In the genomic region with DNA sequence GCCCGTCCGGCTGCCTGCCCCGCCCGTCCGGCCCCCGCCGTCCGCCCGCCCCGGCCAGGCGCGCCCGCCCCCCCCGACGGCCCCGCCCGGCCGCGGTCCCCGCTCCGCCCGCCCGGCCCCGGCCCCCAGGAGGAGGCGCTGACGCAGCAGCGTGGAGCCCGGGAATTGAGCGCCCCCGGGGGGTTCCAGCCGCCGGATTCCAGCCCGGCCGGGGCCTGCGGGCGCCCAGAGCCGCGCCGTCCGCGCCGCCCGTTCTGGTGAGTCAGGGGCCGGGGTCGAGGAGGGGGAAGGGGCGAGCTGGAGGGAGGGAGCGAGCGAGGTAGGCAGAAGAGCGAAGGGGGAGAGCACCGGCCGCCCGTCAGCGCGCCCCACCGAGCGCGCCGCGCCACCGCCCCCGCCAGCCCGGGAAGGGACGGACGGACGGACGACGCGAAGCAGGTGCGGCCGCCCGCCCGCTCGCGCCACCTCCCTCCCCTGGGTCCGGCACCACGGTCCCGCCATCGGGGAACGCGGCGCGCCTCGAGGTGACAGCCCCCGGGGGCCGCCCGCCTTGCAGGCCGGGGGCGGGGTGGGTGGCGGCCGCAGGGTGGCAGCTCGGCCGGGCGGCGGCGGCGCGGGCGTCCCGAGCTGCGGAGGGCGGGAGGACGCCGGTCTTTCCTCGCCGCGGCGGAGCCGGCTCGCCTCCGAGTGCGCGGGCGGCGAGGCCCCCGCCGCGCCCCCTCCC, we compare ENCODE assay signal across 8 cellular contexts. TPM values are rescaled to one million over a fixed set of nuclear protein-coding genes. Genes with fewer than 3 reads are reported as not detected.
DNase-seq lines count a peak whose midpoint lies in the region; ATAC-seq and TF ChIP-seq lines count a peak whose summit lies in the region.

No MANE protein-coding gene starts in this region.

- DNase-seq in cardiac fibroblast (ENCODE audit: low read depth in 2 of 2) = no peak
- peak in 1 of 2 experiments; percentile 75 for DNase-seq in mesothelial cell of epicardium (ENCODE audit: low spot score in 2 of 2, unreplicated experiment in 2 of 2)
- no peak for DNase-seq in HuH-7.5 (ENCODE audit: low spot score)
- DNase-seq in stimulated activated CD8-positive, alpha-beta memory T cell treated with anti-CD3 and anti-CD28 coated beads, Interleukin-4, amount 100 ng/mL, for 48 hours = no peak
- DNase-seq in AG08395 (ENCODE audit: low spot score) = no peak

- H3K27me3 Mint-ChIP-seq in mesothelial cell of epicardium (ENCODE audit: low read depth) = peaks cover 55% of the 10 kb centered on the region

- H3K4me3 Mint-ChIP-seq in mesothelial cell of epicardium = peak overlapping the region; percentile 77

- no peaks in the 10 kb centered on the region for H3K36me3 Mint-ChIP-seq in mesothelial cell of epicardium

- peak overlapping the region; percentile 52 for H3K4me3 ChIP-seq in GM12875 (ENCODE audit: low read depth, low read length)
- peak overlapping the region; percentile 70 to 75 for H3K4me3 ChIP-seq in cardiac fibroblast (replicated peaks in 1 of 2; ENCODE audit: low read depth in 2 of 2, low read length in 2 of 2)

- peaks cover 66% of the 10 kb centered on the region for H3K4me1 Mint-ChIP-seq in mesothelial cell of epicardium

- no peaks in the 10 kb centered on the region for H3K9me3 Mint-ChIP-seq in mesothelial cell of epicardium

- peak; percentile 44 for ATAC-seq in GM21723 (IDR thresholded peaks at IDR 0.05; ENCODE audit: unreplicated experiment)

- peak; percentile 24; the same call in 1 of the 2 replicates for TF ChIP-seq CTCF in GM12875 (IDR thresholded peaks at IDR 0.05; ENCODE audit: borderline replicate concordance, insufficient read depth, low read depth, low read length)
- TF ChIP-seq CTCF in LNCAP (IDR thresholded peaks at IDR 0.05) = peak; percentile 9; the same call in 1 of the 2 replicates
- no peak for TF ChIP-seq CTCF in cardiac fibroblast (IDR thresholded peaks at IDR 0.05; ENCODE audit: low read depth, low read length)
- no peak for TF ChIP-seq CTCF in mesothelial cell of epicardium (IDR thresholded peaks at IDR 0.05; ENCODE audit: unreplicated experiment)

- H3K27ac Mint-ChIP-seq in mesothelial cell of epicardium = no peak overlapping the region

RNA-seq across cellular contexts. Expression of a gene that starts 0.4 kb away (rescaled TPM):
- total RNA-seq in mesothelial cell of epicardium = 23.8 to 25.0 TPM (median 23.9 TPM) in 3 replicates

RNA-seq across cellular contexts. Expression of a gene that starts 29.6 kb away (rescaled TPM):
- 39.2 to 41.9 TPM (median 40.4 TPM) in 3 replicates for total RNA-seq in mesothelial cell of epicardium

RNA-seq across cellular contexts. Expression of a gene that starts 35.6 kb away (rescaled TPM):
- total RNA-seq in mesothelial cell of epicardium = 101 to 117 TPM (median 104 TPM) in 3 replicates

RNA-seq across cellular contexts. Expression of a gene that starts 58.7 kb away (rescaled TPM):
- total RNA-seq in mesothelial cell of epicardium = 29.9 to 34.6 TPM (median 31.1 TPM) in 3 replicates

Comparison
In these comparisons a context has a peak if more than half of its experiments do, and no peak if none do; other contexts are left out.
1. CTCF ChIP-seq: peak in GM12875 (single experiment) and LNCAP (single experiment); none in cardiac fibroblast (single experiment) and mesothelial cell of epicardium (single experiment).